In the genomic region with DNA sequence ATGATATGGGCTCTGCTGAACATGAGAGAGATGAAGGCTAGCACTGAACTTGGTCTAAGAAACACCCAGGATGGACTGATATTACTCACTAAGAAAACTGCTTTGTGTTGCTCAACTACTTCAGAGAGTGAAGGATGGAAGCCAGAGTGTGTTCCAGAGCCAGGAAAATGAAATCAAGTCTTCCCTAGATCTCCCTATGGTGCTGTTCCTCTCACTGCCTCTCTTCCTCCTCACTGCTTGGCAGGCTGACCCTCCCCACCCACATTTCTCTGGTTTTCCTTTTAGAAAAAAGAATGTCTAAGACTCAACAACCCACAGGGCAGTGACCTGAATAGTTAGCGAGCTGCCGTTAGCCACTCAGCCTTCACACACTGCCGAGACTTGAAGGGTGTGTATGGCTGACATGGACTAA, we compare ENCODE assay signal across 14 cellular contexts.
DNase-seq lines count a peak whose midpoint lies in the region; ATAC-seq and TF ChIP-seq lines count a peak whose summit lies in the region.
"Had no signal": no experiment of that assay in that cellular context is flagged by ENCODE, and none has a peak within 500 bp of the region (broad histone marks: within the 10 kb centered on the region; RNA-seq: fewer than 3 reads in every experiment).

No MANE protein-coding gene starts in this region.

- H3K36me3 ChIP-seq in BLaER1 treated with 17β-estradiol and CSF1 and Interleukin-3, amounts not matched to agents 10 nM and 100 nM = no peaks in the 10 kb centered on the region
- H3K36me3 ChIP-seq in smooth muscle cell (ENCODE audit: low read depth) = no peaks in the 10 kb centered on the region
- H3K36me3 ChIP-seq: transverse colon had no signal

- no peaks in the 10 kb centered on the region for H3K27me3 ChIP-seq in BLaER1 treated with 17β-estradiol and CSF1 and Interleukin-3, amounts not matched to agents 10 nM and 100 nM
- no peaks in the 10 kb centered on the region for H3K27me3 ChIP-seq in smooth muscle cell (ENCODE audit: low read depth)
- H3K27me3 ChIP-seq: transverse colon had no signal

- H3K4me1 ChIP-seq in BLaER1 treated with 17β-estradiol and CSF1 and Interleukin-3, amounts not matched to agents 10 nM and 100 nM = peaks cover 16 to 46% (median 38%) of the 10 kb centered on the region in 10 experiments
- no peaks in the 10 kb centered on the region for H3K4me1 ChIP-seq in smooth muscle cell (ENCODE audit: low read depth)
- H3K4me1 ChIP-seq: transverse colon had no signal

- ATAC-seq in T-helper 17 cell = no peak

- no peak overlapping the region for H3K4me3 ChIP-seq in BLaER1 treated with 17β-estradiol and CSF1 and Interleukin-3, amounts not matched to agents 10 nM and 100 nM
- H3K4me3 ChIP-seq in astrocyte of the spinal cord (ENCODE audit: low read depth, low read length) = no peak overlapping the region
- H3K4me3 ChIP-seq in smooth muscle cell = no peak overlapping the region
- H3K4me3 ChIP-seq: transverse colon had no signal

- no peak overlapping the region for H3K27ac Mint-ChIP-seq in T-helper 17 cell
- H3K27ac Mint-ChIP-seq: activated CD4-positive, alpha-beta memory T cell treated with anti-CD3 and anti-CD28 coated beads for 36 hours; IgD-negative memory B cell had no signal

- no peaks in the 10 kb centered on the region for H4K20me1 ChIP-seq in BLaER1 treated with 17β-estradiol and CSF1 and Interleukin-3, amounts not matched to agents 10 nM and 100 nM
- H4K20me1 ChIP-seq in smooth muscle cell (ENCODE audit: low read depth) = no peaks in the 10 kb centered on the region

- peak; percentile 74 for DNase-seq in astrocyte of the spinal cord (ENCODE audit: low read depth, low spot score)
- DNase-seq in kidney tubule cell (ENCODE audit: low spot score) = peak; percentile 11
- DNase-seq in smooth muscle cell (lab: John Stamatoyannopoulos, UW; ENCODE audit: unreplicated experiment) = no peak
- no peak for DNase-seq in T-helper 17 cell
- DNase-seq in nucleus accumbens (lab: John Stamatoyannopoulos, UW) = no peak
- no peak for DNase-seq in stimulated activated CD8-positive, alpha-beta memory T cell treated with anti-CD3 and anti-CD28 coated beads, Interleukin-4, amount 100 ng/mL, for 48 hours
- DNase-seq in activated CD4-positive, alpha-beta T cell treated with anti-CD3 and anti-CD28 coated beads, Interleukin-2, amount 50 U/mL, for 4 hours = no peak
- DNase-seq: activated CD4-positive, alpha-beta memory T cell treated with anti-CD3 and anti-CD28 coated beads for 36 hours; amniotic stem cell; NCI-H1694; stimulated activated CD4-positive, alpha-beta T cell treated with anti-CD3 and anti-CD28 coated beads, Interleukin-4, amount 100 ng/mL, for 4 hours; transverse colon had no signal

- H3F3A ChIP-seq in smooth muscle cell (ENCODE audit: low read depth) = peaks cover 10% of the 10 kb centered on the region

- H3K27ac ChIP-seq in BLaER1 treated with 17β-estradiol and CSF1 and Interleukin-3, amounts not matched to agents 10 nM and 100 nM = no peak overlapping the region
- peak overlapping the region; percentile 53 for H3K27ac ChIP-seq in smooth muscle cell (ENCODE audit: low read depth)
- H3K27ac ChIP-seq: transverse colon had no signal

- no peaks in the 10 kb centered on the region for H3K27me3 Mint-ChIP-seq in T-helper 17 cell
- H3K27me3 Mint-ChIP-seq: activated CD4-positive, alpha-beta memory T cell treated with anti-CD3 and anti-CD28 coated beads for 36 hours; IgD-negative memory B cell had no signal

- TF ChIP-seq CTCF in astrocyte of the spinal cord (IDR thresholded peaks at IDR 0.05; ENCODE audit: low read depth, low read length) (no peak), smooth muscle cell (IDR thresholded peaks at IDR 0.05; ENCODE audit: borderline replicate concordance, insufficient read depth, poor library complexity, severe bottlenecking) (no peak)

- in situ Hi-C loops in astrocyte of the spinal cord (cut with HindIII; ENCODE audit: low sequenced_read_pairs) = no loop called here

- no peak overlapping the region for H2AFZ ChIP-seq in smooth muscle cell (ENCODE audit: low read depth)

- no peak overlapping the region for H3K4me3 Mint-ChIP-seq in T-helper 17 cell
- H3K4me3 Mint-ChIP-seq: activated CD4-positive, alpha-beta memory T cell treated with anti-CD3 and anti-CD28 coated beads for 36 hours; IgD-negative memory B cell had no signal

- H3K79me2 ChIP-seq in smooth muscle cell (ENCODE audit: low read depth) = no peaks in the 10 kb centered on the region

- H3K4me1 Mint-ChIP-seq in T-helper 17 cell = peaks cover 2% of the 10 kb centered on the region
- H3K4me1 Mint-ChIP-seq: IgD-negative memory B cell had no signal

- H3K9me3 ChIP-seq in BLaER1 treated with 17β-estradiol and CSF1 and Interleukin-3, amounts not matched to agents 10 nM and 100 nM (replicated peaks in 1 of 11) = no peaks in the 10 kb centered on the region
- H3K9me3 ChIP-seq in smooth muscle cell (replicated peaks; ENCODE audit: low read depth) (no peaks in the 10 kb centered on the region), T-helper 17 cell (ENCODE audit: control insufficient read depth, low read length, poor library complexity, severe bottlenecking) (no peaks in the 10 kb centered on the region)
- H3K9me3 ChIP-seq: transverse colon had no signal

- no peak overlapping the region for H3K9ac ChIP-seq in BLaER1 treated with 17β-estradiol and CSF1 and Interleukin-3, amounts not matched to agents 10 nM and 100 nM
- H3K9ac ChIP-seq in smooth muscle cell (ENCODE audit: low read depth) = no peak overlapping the region

- WGBS in smooth muscle cell (ENCODE audit: low lambda C conversion rate) = 26% methylated on average over 3 of the region's 3 CpGs

- H3K4me2 ChIP-seq in BLaER1 treated with 17β-estradiol and CSF1 and Interleukin-3, amounts not matched to agents 10 nM and 100 nM = peak overlapping the region in 10 of 11 experiments; percentile 20 to 60 (median 30); a peak in 14 of 22 replicates
- no peak overlapping the region for H3K4me2 ChIP-seq in smooth muscle cell

- peaks cover 2% of the 10 kb centered on the region for H3K36me3 Mint-ChIP-seq in T-helper 17 cell (ENCODE audit: low read depth)
- H3K36me3 Mint-ChIP-seq: activated CD4-positive, alpha-beta memory T cell treated with anti-CD3 and anti-CD28 coated beads for 36 hours; IgD-negative memory B cell had no signal

Comparison
In these comparisons a context has a peak if more than half of its experiments do, and no peak if none do; other contexts are left out.
1. DNase-seq: peak in astrocyte of the spinal cord (single experiment) and kidney tubule cell (single experiment); none in smooth muscle cell (single experiment), T-helper 17 cell (0 of 3), nucleus accumbens (0 of 56), stimulated activated CD8-positive, alpha-beta memory T cell treated with anti-CD3 and anti-CD28 coated beads, Interleukin-4, amount 100 ng/mL, for 48 hours (single experiment) and activated CD4-positive, alpha-beta T cell treated with anti-CD3 and anti-CD28 coated beads, Interleukin-2, amount 50 U/mL, for 4 hours (0 of 2).